15 cellular contexts compared by ENCODE assay signal in the genomic region with DNA sequence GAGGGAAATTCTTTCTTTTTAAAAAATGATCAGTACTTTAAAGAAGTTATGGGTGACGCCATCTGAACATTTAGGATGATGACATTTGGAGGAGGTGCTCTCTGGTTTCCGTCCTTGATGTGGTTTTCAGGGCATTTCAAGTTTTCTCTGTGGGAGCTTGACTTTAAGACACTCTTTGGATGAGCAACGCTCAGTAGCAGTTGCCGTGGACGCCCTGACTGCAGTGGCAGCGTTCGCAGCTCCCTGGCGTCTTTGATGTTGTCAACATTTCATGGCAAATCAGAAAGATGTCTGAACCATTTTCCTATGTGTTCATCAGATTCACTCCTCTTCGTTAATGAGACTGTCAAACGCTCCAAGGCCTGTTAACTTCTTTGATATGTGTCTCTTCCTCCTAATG.
DNase-seq lines count a peak whose midpoint lies in the region; ATAC-seq lines count a peak whose summit lies in the region.
"Had no signal": no experiment of that assay in that cellular context is flagged by ENCODE, and none has a peak within 500 bp of the region (broad histone marks: within the 10 kb centered on the region; RNA-seq: fewer than 3 reads in every experiment).

No MANE protein-coding gene starts in this region.

- H3K27ac Mint-ChIP-seq in activated T-cell treated with anti-CD3 and anti-CD28 coated beads, Interleukin-2, amount 50 U/mL, for 72 hours, result peak overlapping the region; percentile 48
- H3K27ac Mint-ChIP-seq: activated T-helper 2 cell treated with anti-CD3 and anti-CD28 coated beads, Interferon-gamma antibody, Interleukin-2, Interleukin-4, amounts not matched to agents 10 μg/mL and 5 μg/mL and 100 μg/mL, durations not matched to agents 14 hours and 24 hours and 36 hours; CD14-positive monocyte; endodermal cell had no signal

- no peaks in the 10 kb centered on the region for H3K9me3 ChIP-seq in HAP-1
- H3K9me3 ChIP-seq: neutrophil, stomach had no signal

- H3K36me3 Mint-ChIP-seq in activated T-cell treated with anti-CD3 and anti-CD28 coated beads, Interleukin-2, amount 50 U/mL, for 72 hours (ENCODE audit: insufficient read depth in 2 of 2), result peaks cover 4 to 7% of the 10 kb centered on the region in 2 donors
- H3K36me3 Mint-ChIP-seq: CD14-positive monocyte had no signal

- no peaks in the 10 kb centered on the region for H3K4me1 ChIP-seq in HAP-1
- H3K4me1 ChIP-seq: stomach had no signal

- peaks cover 31% of the 10 kb centered on the region for H3K4me1 Mint-ChIP-seq in activated T-cell treated with anti-CD3 and anti-CD28 coated beads, Interleukin-2, amount 50 U/mL, for 72 hours (ENCODE audit: low read depth)

- peaks cover 5 to 6% of the 10 kb centered on the region in 2 donors for H3K9me3 Mint-ChIP-seq in activated T-cell treated with anti-CD3 and anti-CD28 coated beads, Interleukin-2, amount 50 U/mL, for 72 hours
- H3K9me3 Mint-ChIP-seq: endodermal cell had no signal

- no peaks in the 10 kb centered on the region for H3K27me3 Mint-ChIP-seq in activated T-cell treated with anti-CD3 and anti-CD28 coated beads, Interleukin-2, amount 50 U/mL, for 72 hours (ENCODE audit: low read depth)

- no peak overlapping the region for H3K4me3 ChIP-seq in HAP-1
- H3K4me3 ChIP-seq: cardiac muscle cell, stomach had no signal

- H3K36me3 ChIP-seq in HAP-1 (replicated peaks), result no peaks in the 10 kb centered on the region
- H3K36me3 ChIP-seq: cardiac muscle cell, neutrophil had no signal

- no peaks in the 10 kb centered on the region for H3K27me3 ChIP-seq in HAP-1 (ENCODE audit: low read depth)
- H3K27me3 ChIP-seq: cardiac muscle cell, neutrophil had no signal

- peak; percentile 80 for DNase-seq in activated CD4-positive, alpha-beta T cell treated with anti-CD3 and anti-CD28 coated beads for 48 hours
- DNase-seq in activated T-cell treated with anti-CD3 and anti-CD28 coated beads, Interleukin-2, amount 50 U/mL, for 72 hours, result peak; percentile 59 to 71
- peak; percentile 31 to 34 for DNase-seq in stimulated activated CD4-positive, alpha-beta T cell treated with anti-CD3 and anti-CD28 coated beads, Interleukin-12 subunit alpha, Interleukin-12 subunit beta, amount 100 ng/mL, for 24 hours (ENCODE audit: low read depth in 2 of 2)
- DNase-seq in stimulated activated CD8-positive, alpha-beta memory T cell treated with anti-CD3 and anti-CD28 coated beads, Interleukin-7, amount 100 ng/mL, for 48 hours (ENCODE audit: extremely low read depth in 1 of 2, low read depth in 1 of 2), result peak; percentile 11 to 44
- no peak for DNase-seq in HAP-1 (ENCODE audit: low spot score in 2 of 2)
- no peak for DNase-seq in NCI-H187 treated with DMSO at 0.1 percent for 48 hours (lab: John Stamatoyannopoulos, UW)
- no peak for DNase-seq in AG08395 (ENCODE audit: low spot score)
- DNase-seq: endodermal cell, NCI-H2171, Right ventricle myocardium superior, stomach had no signal

- in situ Hi-C loops in HAP-1 (cut with MboI; ENCODE audit: low sequenced_read_pairs), result no loop called here

- H3K4me3 Mint-ChIP-seq in activated T-cell treated with anti-CD3 and anti-CD28 coated beads, Interleukin-2, amount 50 U/mL, for 72 hours, result peak overlapping the region; percentile 62 to 67
- H3K4me3 Mint-ChIP-seq: CD14-positive monocyte, endodermal cell had no signal

- ATAC-seq in activated T-cell treated with anti-CD3 and anti-CD28 coated beads, Interleukin-2, amount 50 U/mL, for 72 hours (replicated peaks in 1 of 2), result peak; percentile 80 to 84

Comparison
In these comparisons a context has a peak if more than half of its experiments do, and no peak if none do; other contexts are left out.
1. DNase-seq: peak in activated CD4-positive, alpha-beta T cell treated with anti-CD3 and anti-CD28 coated beads for 48 hours (single experiment), activated T-cell treated with anti-CD3 and anti-CD28 coated beads, Interleukin-2, amount 50 U/mL, for 72 hours (2 of 2), stimulated activated CD4-positive, alpha-beta T cell treated with anti-CD3 and anti-CD28 coated beads, Interleukin-12 subunit alpha, Interleukin-12 subunit beta, amount 100 ng/mL, for 24 hours (2 of 2) and stimulated activated CD8-positive, alpha-beta memory T cell treated with anti-CD3 and anti-CD28 coated beads, Interleukin-7, amount 100 ng/mL, for 48 hours (2 of 2); none in HAP-1 (0 of 2), NCI-H187 treated with DMSO at 0.1 percent for 48 hours (single experiment) and AG08395 (single experiment).